ENCODE assay signal across 10 cellular contexts in the genomic region with DNA sequence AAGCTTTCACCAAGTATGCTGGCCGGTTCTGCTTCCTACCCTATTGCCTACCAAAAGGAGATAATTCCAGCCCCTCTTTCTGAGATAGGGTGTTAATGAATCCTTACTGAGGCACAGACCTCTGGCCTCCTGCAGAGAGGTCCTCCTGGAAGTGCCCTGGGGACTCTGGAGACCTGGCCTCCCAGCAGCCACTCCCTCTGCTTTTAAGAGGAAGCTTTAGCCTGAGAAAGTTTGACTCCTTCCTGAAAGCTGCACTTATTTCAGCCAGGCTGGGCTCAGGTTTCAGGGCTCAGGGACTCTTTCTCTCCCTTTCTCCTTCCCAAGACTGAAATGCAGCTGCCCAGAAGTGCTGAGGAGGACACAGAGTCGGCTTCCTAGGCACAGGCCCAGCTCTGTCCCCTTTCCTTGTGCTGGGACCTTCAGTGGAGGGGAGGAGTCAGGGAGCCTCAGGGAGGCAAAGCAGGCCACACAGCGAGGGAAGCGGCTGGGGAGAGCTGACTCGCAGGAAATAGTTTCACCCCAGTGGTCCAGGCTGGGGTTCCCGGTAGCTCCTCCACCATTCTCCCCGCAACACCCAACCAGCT.
DNase-seq lines count a peak whose midpoint lies in the region; ATAC-seq and TF ChIP-seq lines count a peak whose summit lies in the region.
"Had no signal": no experiment of that assay in that cellular context is flagged by ENCODE, and none has a peak within 500 bp of the region (broad histone marks: within the 10 kb centered on the region; RNA-seq: fewer than 3 reads in every experiment).

No MANE protein-coding gene starts in this region.

- no peak for TF ChIP-seq EP300 in transverse colon (IDR thresholded peaks at IDR 0.05; ENCODE audit: low read depth)

- H3K9me3 ChIP-seq in ascending aorta = no peaks in the 10 kb centered on the region
- H3K9me3 ChIP-seq in transverse colon = no peaks in the 10 kb centered on the region

- intact Hi-C loops in ascending aorta (cut with DNase I) = no loop called here
- intact Hi-C loops in transverse colon (cut with DNase I; ENCODE audit: low total_unique reads) = no loop called here

- peak; percentile 14 for DNase-seq in NOMO-1 treated with DMSO at 0.1 percent for 48 hours (lab: John Stamatoyannopoulos, UW; ENCODE audit: unreplicated experiment)
- no peak for DNase-seq in NOMO-1 treated with dmso at 0.1 percent for 144 hours (lab: John Stamatoyannopoulos, UW; ENCODE audit: unreplicated experiment)
- no peak for DNase-seq in ascending aorta (ENCODE audit: low spot score in 2 of 2)
- DNase-seq in iPS-NIHi7 (ENCODE audit: extremely low spot score) = peak; percentile 61
- peak; percentile 30 for DNase-seq in transverse colon
- no peak for DNase-seq in GM10266 (ENCODE audit: extremely low spot score)
- no peak for DNase-seq in NK-92 (lab: John Stamatoyannopoulos, UW; ENCODE audit: unreplicated experiment)
- DNase-seq: activated naive CD4-positive, alpha-beta T cell treated with anti-CD3 and anti-CD28 coated beads, Interleukin-2, amount 50 U/mL, for 16 hours; mammary epithelial cell had no signal

- TF ChIP-seq POLR2A in transverse colon (IDR thresholded peaks at IDR 0.05) = no peak

- 35 to 83% methylated on average over 1 to 6 of the region's 7 CpGs for WGBS in transverse colon (ENCODE audit: low coverage in 1 of 2), 2 donors

- H3K4me3 ChIP-seq in ascending aorta (no peak overlapping the region), transverse colon (no peak overlapping the region)

- in situ Hi-C loops in transverse colon (cut with MboI; ENCODE audit: low pct_ligation_motif_present in 1 of 4, low pct_unique_long_range_greater_than_20kb in 1 of 4, low sequenced_read_pairs in 3 of 4) = no loop called here

- no peaks in the 10 kb centered on the region for H3K27me3 ChIP-seq in ascending aorta
- H3K27me3 ChIP-seq in transverse colon = no peaks in the 10 kb centered on the region

- peak overlapping the region; percentile 14 to 35 for H3K27ac ChIP-seq in ascending aorta
- peak overlapping the region; percentile 39 to 69 (median 60) for H3K27ac ChIP-seq in transverse colon

- ATAC-seq in HG03521 (IDR thresholded peaks at IDR 0.05; ENCODE audit: unreplicated experiment) = no peak

- H3K4me1 ChIP-seq in ascending aorta (peaks cover 6 to 22% of the 10 kb centered on the region in 2 donors), transverse colon (peaks cover 12 to 20% (median 13%) of the 10 kb centered on the region in 4 donors)

- TF ChIP-seq CTCF in ascending aorta (IDR thresholded peaks at IDR 0.05) (no peak), transverse colon (IDR thresholded peaks at IDR 0.05) (no peak), GM10266 (IDR thresholded peaks at IDR 0.05; ENCODE audit: control insufficient read depth, insufficient read depth, low read depth, missing control alignments) (no peak)

- H3K36me3 ChIP-seq in ascending aorta = no peaks in the 10 kb centered on the region
- H3K36me3 ChIP-seq in transverse colon = no peaks in the 10 kb centered on the region

Comparison
In these comparisons a context has a peak if more than half of its experiments do, and no peak if none do; other contexts are left out.
1. DNase-seq: peak in NOMO-1 treated with DMSO at 0.1 percent for 48 hours (single experiment), iPS-NIHi7 (single experiment) and transverse colon (single experiment); none in NOMO-1 treated with dmso at 0.1 percent for 144 hours (single experiment), ascending aorta (0 of 2), GM10266 (single experiment) and NK-92 (single experiment).